10 cellular contexts compared by ENCODE assay signal in the genomic region with DNA sequence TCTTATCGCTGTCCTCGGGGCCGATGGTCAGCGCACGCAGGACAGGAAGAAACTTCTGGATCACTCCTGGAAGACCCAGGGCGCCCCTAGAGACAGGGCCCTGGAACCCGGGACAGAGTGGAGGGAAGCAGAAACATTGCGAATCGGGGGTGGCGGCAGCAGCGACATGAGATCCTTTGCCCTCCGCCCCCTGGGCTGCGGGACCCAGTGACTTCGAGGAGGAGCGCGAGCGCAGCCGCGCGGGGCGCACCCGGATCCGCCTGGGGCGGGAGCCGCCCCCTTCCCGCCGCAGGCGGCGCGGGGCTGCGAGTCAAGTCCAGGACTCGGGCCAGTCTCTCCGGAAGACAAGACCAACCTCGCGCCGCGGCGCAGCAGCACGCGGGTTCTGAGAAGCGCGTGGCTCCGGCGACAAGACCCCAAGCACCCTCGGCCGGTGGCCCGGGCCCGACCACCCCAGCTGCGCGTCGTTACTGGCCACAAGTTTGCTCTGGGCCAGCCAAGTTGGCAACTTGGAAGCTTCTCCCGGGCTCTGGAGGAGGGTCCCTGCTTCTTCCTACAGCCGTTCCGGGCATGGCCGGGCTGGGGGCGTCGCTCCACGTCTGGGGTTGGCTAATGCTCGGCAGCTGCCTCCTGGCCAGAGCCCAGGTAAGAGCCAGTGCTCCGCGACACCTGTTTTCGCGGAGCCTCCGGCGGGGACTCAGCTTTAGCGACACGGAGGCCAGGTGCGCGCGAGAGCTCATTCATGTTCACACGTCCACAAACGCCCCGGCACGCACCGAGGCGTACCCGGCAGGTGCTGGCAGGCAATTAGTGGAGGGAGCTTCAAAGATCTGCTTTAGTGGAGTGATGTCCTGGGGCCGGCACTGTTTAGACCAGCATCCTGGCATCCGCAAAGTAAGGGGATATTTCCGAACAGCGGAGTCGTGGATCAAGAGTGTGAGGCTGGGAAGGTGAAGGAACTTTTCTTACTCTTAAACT. TPM values are rescaled to one million over a fixed set of nuclear protein-coding genes. Genes with fewer than 3 reads are reported as not detected.
DNase-seq lines count a peak whose midpoint lies in the region; ATAC-seq and TF ChIP-seq lines count a peak whose summit lies in the region.
"Had no signal": no experiment of that assay in that cellular context is flagged by ENCODE, and none has a peak within 500 bp of the region (broad histone marks: within the 10 kb centered on the region; RNA-seq: fewer than 3 reads in every experiment).

A gene with protein sequence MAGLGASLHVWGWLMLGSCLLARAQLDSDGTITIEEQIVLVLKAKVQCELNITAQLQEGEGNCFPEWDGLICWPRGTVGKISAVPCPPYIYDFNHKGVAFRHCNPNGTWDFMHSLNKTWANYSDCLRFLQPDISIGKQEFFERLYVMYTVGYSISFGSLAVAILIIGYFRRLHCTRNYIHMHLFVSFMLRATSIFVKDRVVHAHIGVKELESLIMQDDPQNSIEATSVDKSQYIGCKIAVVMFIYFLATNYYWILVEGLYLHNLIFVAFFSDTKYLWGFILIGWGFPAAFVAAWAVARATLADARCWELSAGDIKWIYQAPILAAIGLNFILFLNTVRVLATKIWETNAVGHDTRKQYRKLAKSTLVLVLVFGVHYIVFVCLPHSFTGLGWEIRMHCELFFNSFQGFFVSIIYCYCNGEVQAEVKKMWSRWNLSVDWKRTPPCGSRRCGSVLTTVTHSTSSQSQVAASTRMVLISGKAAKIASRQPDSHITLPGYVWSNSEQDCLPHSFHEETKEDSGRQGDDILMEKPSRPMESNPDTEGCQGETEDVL (plus strand): TSS at position 319 of the 978 bp plus-strand sequence. CDS start 252 bp downstream, at position 571.

- H3K36me3 ChIP-seq in kidney epithelial cell (ENCODE audit: control insufficient read depth, insufficient read depth, low read length) = no peaks in the 10 kb centered on the region
- H3K36me3 ChIP-seq in CD4-positive, alpha-beta memory T cell (ENCODE audit: insufficient read depth, low read length) = no peaks in the 10 kb centered on the region
- H3K36me3 ChIP-seq: BLaER1 treated with 17β-estradiol and CSF1 and Interleukin-3, amounts not matched to agents 10 nM and 100 nM had no signal

- H3K4me3 Mint-ChIP-seq in activated T-cell treated with anti-CD3 and anti-CD28 coated beads, Interleukin-2, amount 50 U/mL, for 4 hours = no peak within 1 kb of the TSS
- H3K4me3 Mint-ChIP-seq in activated naive CD8-positive, alpha-beta T cell treated with anti-CD3 and anti-CD28 coated beads, Interleukin-2, amount 50 U/mL, for 24 hours = peak within 1 kb of the TSS; percentile 10
- peak within 1 kb of the TSS; percentile 84 for H3K4me3 Mint-ChIP-seq in type B pancreatic cell
- peak within 1 kb of the TSS in 4 of 8 donors; percentile 17 to 60 (median 36) for H3K4me3 Mint-ChIP-seq in CD4-positive, alpha-beta memory T cell

- peaks cover 15% of the 10 kb centered on the region for H3K27me3 ChIP-seq in kidney epithelial cell (ENCODE audit: control insufficient read depth, insufficient read depth, low read length)
- H3K27me3 ChIP-seq in CD4-positive, alpha-beta memory T cell (ENCODE audit: insufficient read depth, low read length) = peaks cover 12% of the 10 kb centered on the region
- H3K27me3 ChIP-seq: BLaER1 treated with 17β-estradiol and CSF1 and Interleukin-3, amounts not matched to agents 10 nM and 100 nM had no signal

- intact Hi-C loops in CD4-positive, alpha-beta memory T cell (cut with micrococcal nuclease) = no loop called here

- H3K27ac ChIP-seq in CD4-positive, alpha-beta memory T cell (ENCODE audit: low read depth, low read length) = no peak within 1 kb of the TSS
- H3K27ac ChIP-seq: BLaER1 treated with 17β-estradiol and CSF1 and Interleukin-3, amounts not matched to agents 10 nM and 100 nM; skin epidermis had no signal

- no peaks in the 10 kb centered on the region for H3K36me3 Mint-ChIP-seq in activated T-cell treated with anti-CD3 and anti-CD28 coated beads, Interleukin-2, amount 50 U/mL, for 4 hours (ENCODE audit: insufficient read depth)
- H3K36me3 Mint-ChIP-seq in activated naive CD8-positive, alpha-beta T cell treated with anti-CD3 and anti-CD28 coated beads, Interleukin-2, amount 50 U/mL, for 24 hours (ENCODE audit: low read depth) = no peaks in the 10 kb centered on the region
- H3K36me3 Mint-ChIP-seq in type B pancreatic cell = no peaks in the 10 kb centered on the region
- no peaks in the 10 kb centered on the region for H3K36me3 Mint-ChIP-seq in CD4-positive, alpha-beta memory T cell

- H3K9me3 ChIP-seq in CD4-positive, alpha-beta memory T cell (ENCODE audit: control insufficient read depth in 1 of 2, low read length in 2 of 2) = no peaks in the 10 kb centered on the region

- H3K27ac Mint-ChIP-seq in activated naive CD8-positive, alpha-beta T cell treated with anti-CD3 and anti-CD28 coated beads, Interleukin-2, amount 50 U/mL, for 24 hours = no peak within 1 kb of the TSS
- H3K27ac Mint-ChIP-seq in type B pancreatic cell = peak within 1 kb of the TSS; percentile 29
- H3K27ac Mint-ChIP-seq in CD4-positive, alpha-beta memory T cell = no peak within 1 kb of the TSS

- DNase-seq in activated T-cell treated with anti-CD3 and anti-CD28 coated beads, Interleukin-2, amount 50 U/mL, for 4 hours = no peak
- no peak for DNase-seq in activated T-cell treated with anti-CD3 and anti-CD28 coated beads, Interleukin-2, amount 50 U/mL, for 1 hour
- DNase-seq in activated naive CD8-positive, alpha-beta T cell treated with anti-CD3 and anti-CD28 coated beads, Interleukin-2, amount 50 U/mL, for 24 hours = no peak
- no peak for DNase-seq in kidney epithelial cell (ENCODE audit: low read depth)
- DNase-seq in type B pancreatic cell (ENCODE audit: extremely low spot score, unreplicated experiment) = no peak
- DNase-seq in CD4-positive, alpha-beta memory T cell = no peak

- CTCF ChIA-PET in CD4-positive, alpha-beta memory T cell (lab: Charles Lee; ENCODE audit: partially characterized antibody) = no interaction called here

- peaks cover 8% of the 10 kb centered on the region for H3K4me1 ChIP-seq in CD4-positive, alpha-beta memory T cell (ENCODE audit: insufficient read depth, low read length)

- H3K9me3 Mint-ChIP-seq in activated T-cell treated with anti-CD3 and anti-CD28 coated beads, Interleukin-2, amount 50 U/mL, for 4 hours = no peaks in the 10 kb centered on the region
- H3K9me3 Mint-ChIP-seq in activated naive CD8-positive, alpha-beta T cell treated with anti-CD3 and anti-CD28 coated beads, Interleukin-2, amount 50 U/mL, for 24 hours = no peaks in the 10 kb centered on the region
- H3K9me3 Mint-ChIP-seq in type B pancreatic cell = no peaks in the 10 kb centered on the region
- peaks cover 0 to 3% (median 0%) of the 10 kb centered on the region in 8 donors for H3K9me3 Mint-ChIP-seq in CD4-positive, alpha-beta memory T cell

- POLR2A ChIA-PET in CD4-positive, alpha-beta memory T cell (lab: Charles Lee; ENCODE audit: partially characterized antibody) = no interaction called here

- peaks cover 61% of the 10 kb centered on the region for H3K27me3 Mint-ChIP-seq in activated T-cell treated with anti-CD3 and anti-CD28 coated beads, Interleukin-2, amount 50 U/mL, for 4 hours (ENCODE audit: low read depth)
- H3K27me3 Mint-ChIP-seq in activated naive CD8-positive, alpha-beta T cell treated with anti-CD3 and anti-CD28 coated beads, Interleukin-2, amount 50 U/mL, for 24 hours = peaks cover 66% of the 10 kb centered on the region
- peaks cover 64% of the 10 kb centered on the region for H3K27me3 Mint-ChIP-seq in type B pancreatic cell
- H3K27me3 Mint-ChIP-seq in CD4-positive, alpha-beta memory T cell = peaks cover 40 to 47% of the 10 kb centered on the region in 2 donors

- H3K4me3 ChIP-seq in kidney epithelial cell (ENCODE audit: low read depth, low read length) = peak within 1 kb of the TSS; percentile 30
- H3K4me3 ChIP-seq in CD4-positive, alpha-beta memory T cell (ENCODE audit: low read length in 2 of 2) = no peak within 1 kb of the TSS
- H3K4me3 ChIP-seq: BLaER1 treated with 17β-estradiol and CSF1 and Interleukin-3, amounts not matched to agents 10 nM and 100 nM had no signal

- peaks cover 8% of the 10 kb centered on the region for H3K4me1 Mint-ChIP-seq in activated T-cell treated with anti-CD3 and anti-CD28 coated beads, Interleukin-2, amount 50 U/mL, for 4 hours (ENCODE audit: low read depth)
- peaks cover 11% of the 10 kb centered on the region for H3K4me1 Mint-ChIP-seq in activated naive CD8-positive, alpha-beta T cell treated with anti-CD3 and anti-CD28 coated beads, Interleukin-2, amount 50 U/mL, for 24 hours
- no peaks in the 10 kb centered on the region for H3K4me1 Mint-ChIP-seq in type B pancreatic cell (ENCODE audit: unreplicated experiment)
- peaks cover 0 to 13% (median 5%) of the 10 kb centered on the region in 4 donors for H3K4me1 Mint-ChIP-seq in CD4-positive, alpha-beta memory T cell

- peak; percentile 34 to 46 for ATAC-seq in activated T-cell treated with anti-CD3 and anti-CD28 coated beads, Interleukin-2, amount 50 U/mL, for 4 hours
- ATAC-seq in activated naive CD8-positive, alpha-beta T cell treated with anti-CD3 and anti-CD28 coated beads, Interleukin-2, amount 50 U/mL, for 24 hours = peak; percentile 15
- ATAC-seq in HG02870 (IDR thresholded peaks at IDR 0.05; ENCODE audit: unreplicated experiment) (no peak), GM19324 (IDR thresholded peaks at IDR 0.05; ENCODE audit: low FRiP score, unreplicated experiment) (no peak)

- peak; percentile 6 for TF ChIP-seq CTCF in kidney epithelial cell (IDR thresholded peaks at IDR 0.05; ENCODE audit: insufficient read depth, low read length, poor library complexity, severe bottlenecking)
- no peak for TF ChIP-seq CTCF in type B pancreatic cell (conservative IDR thresholded peaks at IDR 0.05)

RNA-seq across cellular contexts. Expression of the gene that starts here (rescaled TPM):
- not detected for total RNA-seq in activated T-cell treated with anti-CD3 and anti-CD28 coated beads, Interleukin-2, amount 50 U/mL, for 4 hours
- total RNA-seq in kidney epithelial cell (not detected in 2 replicates), type B pancreatic cell (ENCODE audit: low replicate concordance) (0.76 and 0.87 TPM in 2 replicates)
- under 1 TPM in 1 of 2 experiments, not detected in 1; 0.17 TPM for total RNA-seq in CD4-positive, alpha-beta memory T cell
- not detected for polyA plus RNA-seq in CD4-positive, alpha-beta memory T cell

Comparison
In these comparisons a context has a peak if more than half of its experiments do, and no peak if none do; other contexts are left out.
1. Peak in ATAC-seq in activated T-cell treated with anti-CD3 and anti-CD28 coated beads, Interleukin-2, amount 50 U/mL, for 4 hours; RNA of the gene not detected or under 1 TPM.